In the genomic region with DNA sequence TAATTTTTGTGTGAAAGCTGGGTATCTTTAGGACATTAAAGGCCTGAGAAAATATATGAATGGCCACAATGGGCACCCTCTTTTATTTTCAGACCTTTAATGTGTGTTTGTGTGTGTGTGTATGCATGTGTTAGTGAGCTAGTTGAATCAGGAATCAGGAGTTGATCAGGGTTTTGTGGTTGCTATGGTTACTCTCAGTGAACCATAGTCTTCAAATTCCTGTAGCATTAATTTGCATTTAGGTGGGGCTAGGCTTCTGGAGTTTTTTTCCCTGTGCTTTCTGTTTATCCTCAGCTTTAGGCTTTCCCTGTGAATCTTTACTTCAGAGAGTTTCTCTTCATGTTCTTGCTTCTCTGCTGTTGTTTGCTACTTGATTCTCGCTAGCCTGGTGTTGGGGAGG, we compare ENCODE assay signal across 24 cellular contexts.
A peak's percentile ranks its signal among the peaks of the same experiment; 100 is the strongest.
DNase-seq lines count a peak whose midpoint lies in the region; FAIRE-seq and TF ChIP-seq lines count a peak whose summit lies in the region.
"Had no signal": no experiment of that assay in that cellular context is flagged by ENCODE, and none has a peak within 500 bp of the region (broad histone marks: within the 10 kb centered on the region; RNA-seq: fewer than 3 reads in every experiment).

No MANE protein-coding gene starts in this region.

- peak overlapping the region; percentile 66; the same call in 1 of the 2 replicates for H2BK5ac ChIP-seq in H1 (ENCODE audit: low read depth, low read length)

- H4K91ac ChIP-seq in H1 (replicated peaks; ENCODE audit: insufficient read length, low read length) = no peak overlapping the region

- no peak overlapping the region for H3K4me3 Mint-ChIP-seq in activated T-helper 1 cell treated with anti-CD3 and anti-CD28 coated beads, Interleukin-12 subunit alpha, Interleukin-12 subunit beta, Interleukin-2, Interleukin-4 antibody, amounts not matched to agents 30 ng/mL and 10 ng/mL and 1 ng/mL, durations not matched to agents 14 hours and 24 hours and 36 hours
- H3K4me3 Mint-ChIP-seq: CD14-positive monocyte, IgD-negative memory B cell, mesothelial cell of epicardium, natural killer cell, T-helper 17 cell had no signal

- no peak overlapping the region for H3K23ac ChIP-seq in H1 (ENCODE audit: insufficient read length)

- DNase-seq in DMS53 (lab: John Stamatoyannopoulos, UW) (peak; percentile 88), H1 (ENCODE audit: low read depth in 1 of 2, low spot score in 2 of 2) (no peak), left kidney (ENCODE audit: low read depth, low spot score) (peak; percentile 65), RCC 7860 (ENCODE audit: low spot score) (no peak), brain microvascular endothelial cell (no peak)
- DNase-seq in activated T-helper 1 cell treated with anti-CD3 and anti-CD28 coated beads, Interleukin-12 subunit alpha, Interleukin-12 subunit beta, Interleukin-2, Interleukin-4 antibody, amounts not matched to agents 30 ng/mL and 10 ng/mL and 1 ng/mL, durations not matched to agents 14 hours and 24 hours and 36 hours (ENCODE audit: low spot score) = no peak
- DNase-seq: activated CD4-positive, alpha-beta T cell treated with anti-CD3 and anti-CD28 coated beads, Interleukin-2, amount 50 U/mL, for 1 hour; activated gamma-delta T cell; amniotic stem cell; central memory CD4-positive, alpha-beta T cell; DMS153; erythroblast; left colon; MM.1S; natural killer cell; NCI-H1694; stimulated activated CD4-positive, alpha-beta T cell treated with anti-CD3 and anti-CD28 coated beads, Interleukin-2, amount 100 ng/mL, for 24 hours; stimulated activated naive CD4-positive, alpha-beta T cell; T-helper 17 cell had no signal

- CTCF ChIA-PET in H1 (lab: Charles Lee; ENCODE audit: partially characterized antibody) = no interaction called here

- peak overlapping the region in 1 of 2 experiments; percentile 28; a peak in 1 of 4 replicates for H3K4me2 ChIP-seq in H1 (ENCODE audit: insufficient read depth in 1 of 2, low read depth in 2 of 2, low read length in 2 of 2)

- no peak overlapping the region for H3K14ac ChIP-seq in H1 (ENCODE audit: insufficient read length)

- H3K79me2 ChIP-seq in H1 (ENCODE audit: control insufficient read depth in 1 of 2, insufficient read depth in 2 of 2, low read length in 2 of 2) = no peaks in the 10 kb centered on the region

- H3K9me3 ChIP-seq in HUES6 (ENCODE audit: control insufficient read depth, insufficient read depth, low read depth, low read length) = no peaks in the 10 kb centered on the region
- no peaks in the 10 kb centered on the region for H3K9me3 ChIP-seq in H1 (ENCODE audit: insufficient read depth in 2 of 2, low read depth in 1 of 2, low read length in 1 of 2)
- H3K9me3 ChIP-seq: gastroesophageal sphincter had no signal

- no peak overlapping the region for H3K18ac ChIP-seq in H1 (ENCODE audit: extremely low read depth, low read length)

- no peak for TF ChIP-seq EP300 in H1 (IDR thresholded peaks at IDR 0.05; ENCODE audit: borderline replicate concordance in 1 of 2, low read depth in 2 of 2, low read length in 2 of 2)

- H4K5ac ChIP-seq in H1 (ENCODE audit: insufficient read length, low read depth, low read length) = no peak overlapping the region

- no peak overlapping the region for H4K8ac ChIP-seq in H1 (ENCODE audit: extremely low read depth, insufficient read depth, low read length)

- no peak for TF ChIP-seq RAD21 in H1 (IDR thresholded peaks at IDR 0.05 in 1 of 2, conservative IDR thresholded peaks at IDR 0.05 in 1 of 2; ENCODE audit: low read depth in 2 of 2, low read length in 2 of 2)

- H3K27ac ChIP-seq in HUES6 (ENCODE audit: low read depth, low read length) (0 out of 2 replicates have a peak overlapping the region, but pooled peaks have one; percentile 30), H1 (ENCODE audit: low read depth, low read length) (no peak overlapping the region), brain microvascular endothelial cell (no peak overlapping the region)
- H3K27ac ChIP-seq: gastroesophageal sphincter had no signal

- POLR2A ChIA-PET in H1 (lab: Charles Lee; ENCODE audit: partially characterized antibody) = interaction anchor here (1.2 kb wide), 1 partner anchor 108 kb away, joined by 3 read pairs; no protein-coding TSS in a partner anchor

- H3K36me3 ChIP-seq in HUES6 (ENCODE audit: control insufficient read depth, insufficient read depth, low read length) = no peaks in the 10 kb centered on the region
- no peaks in the 10 kb centered on the region for H3K36me3 ChIP-seq in H1 (ENCODE audit: control insufficient read depth in 2 of 4, insufficient read depth in 4 of 4, low read length in 3 of 4)
- no peaks in the 10 kb centered on the region for H3K36me3 ChIP-seq in brain microvascular endothelial cell (replicated peaks)
- H3K36me3 ChIP-seq: gastroesophageal sphincter had no signal

- no peak overlapping the region for H3K27ac Mint-ChIP-seq in activated T-helper 1 cell treated with anti-CD3 and anti-CD28 coated beads, Interleukin-12 subunit alpha, Interleukin-12 subunit beta, Interleukin-2, Interleukin-4 antibody, amounts not matched to agents 30 ng/mL and 10 ng/mL and 1 ng/mL, durations not matched to agents 14 hours and 24 hours and 36 hours
- H3K27ac Mint-ChIP-seq: CD14-positive monocyte, mesothelial cell of epicardium, natural killer cell, T-helper 17 cell had no signal

- H3K4me3 ChIP-seq in HUES6 (ENCODE audit: low read depth, low read length) (no peak overlapping the region), H1 (ENCODE audit: extremely low read depth in 1 of 4, insufficient read depth in 2 of 4, low read depth in 3 of 4, low read length in 4 of 4) (no peak overlapping the region), brain microvascular endothelial cell (ENCODE audit: low read depth, low read length) (no peak overlapping the region)
- H3K4me3 ChIP-seq: gastroesophageal sphincter had no signal

- no peaks in the 10 kb centered on the region for H4K20me1 ChIP-seq in H1 (replicated peaks in 1 of 2; ENCODE audit: control insufficient read depth in 1 of 2, insufficient read depth in 2 of 2, low read length in 2 of 2)

- H2BK20ac ChIP-seq in H1 (ENCODE audit: low read length) = no peak overlapping the region

- H3K4me1 ChIP-seq in HUES6 (ENCODE audit: control insufficient read depth, insufficient read depth, low read length) (peaks cover 8% of the 10 kb centered on the region), H1 (replicated peaks in 1 of 4; ENCODE audit: control insufficient read depth in 3 of 4, insufficient read depth in 4 of 4, low read length in 3 of 4) (peaks cover 0 to 5% (median 1%) of the 10 kb centered on the region in 4 experiments; a peak in 2 of 7 replicates)
- H3K4me1 ChIP-seq: gastroesophageal sphincter had no signal

- in situ Hi-C loops in brain microvascular endothelial cell (cut with HindIII; ENCODE audit: low pct_ligation_motif_present, low sequenced_read_pairs) = no loop called here

- no peaks in the 10 kb centered on the region for H3K79me1 ChIP-seq in H1 (ENCODE audit: low read depth, low read length)

- H3K9me3 Mint-ChIP-seq in activated T-helper 1 cell treated with anti-CD3 and anti-CD28 coated beads, Interleukin-12 subunit alpha, Interleukin-12 subunit beta, Interleukin-2, Interleukin-4 antibody, amounts not matched to agents 30 ng/mL and 10 ng/mL and 1 ng/mL, durations not matched to agents 14 hours and 24 hours and 36 hours = no peaks in the 10 kb centered on the region
- H3K9me3 Mint-ChIP-seq: mesothelial cell of epicardium had no signal

- H2BK120ac ChIP-seq in H1 (replicated peaks; ENCODE audit: low read depth, low read length) = no peak overlapping the region

- WGBS in H1 (ENCODE audit: extremely low coverage in 1 of 2, insufficient coverage in 1 of 2, insufficient read length in 1 of 2, insufficient replicate concordance in 2 of 2, low coverage in 1 of 2, low lambda C conversion rate in 2 of 2, missing lambda C conversion rate in 1 of 2), 2 experiments = 79% methylated on average over 1 of the region's 1 CpG; no CpG with 5 or more reads in 1 of the 2 experiments

- 0 out of 2 replicates have a peak overlapping the region, but pooled peaks have one; percentile 24 for H2AK5ac ChIP-seq in H1 (ENCODE audit: low read depth, low read length)

- intact Hi-C loops in activated T-helper 1 cell treated with anti-CD3 and anti-CD28 coated beads, Interleukin-12 subunit alpha, Interleukin-12 subunit beta, Interleukin-2, Interleukin-4 antibody, amounts not matched to agents 30 ng/mL and 10 ng/mL and 1 ng/mL, durations not matched to agents 14 hours and 24 hours and 36 hours (cut with micrococcal nuclease) = no loop called here

- peaks cover 2% of the 10 kb centered on the region for H3K27me3 Mint-ChIP-seq in activated T-helper 1 cell treated with anti-CD3 and anti-CD28 coated beads, Interleukin-12 subunit alpha, Interleukin-12 subunit beta, Interleukin-2, Interleukin-4 antibody, amounts not matched to agents 30 ng/mL and 10 ng/mL and 1 ng/mL, durations not matched to agents 14 hours and 24 hours and 36 hours (ENCODE audit: insufficient read depth)

- H3K36me3 Mint-ChIP-seq in activated T-helper 1 cell treated with anti-CD3 and anti-CD28 coated beads, Interleukin-12 subunit alpha, Interleukin-12 subunit beta, Interleukin-2, Interleukin-4 antibody, amounts not matched to agents 30 ng/mL and 10 ng/mL and 1 ng/mL, durations not matched to agents 14 hours and 24 hours and 36 hours (ENCODE audit: low read depth) = no peaks in the 10 kb centered on the region
- H3K36me3 Mint-ChIP-seq: CD14-positive monocyte, IgD-negative memory B cell, mesothelial cell of epicardium, natural killer cell had no signal

- TF ChIP-seq POLR2A in H1 (IDR thresholded peaks at IDR 0.05; ENCODE audit: control extremely low read depth in 1 of 2, low read depth in 2 of 2, low read length in 2 of 2) = no peak

- peak overlapping the region; percentile 84 for H2AFZ ChIP-seq in H1 (ENCODE audit: low read length)

- H3K23me2 ChIP-seq in H1 (ENCODE audit: low read depth, low read length) = no peaks in the 10 kb centered on the region

- H3K27me3 ChIP-seq in HUES6 (ENCODE audit: control insufficient read depth, insufficient read depth, low read length) (no peaks in the 10 kb centered on the region), H1 (replicated peaks in 1 of 4; ENCODE audit: control insufficient read depth in 3 of 4, extremely low read depth in 1 of 4, insufficient read depth in 3 of 4, low read length in 3 of 4) (no peaks in the 10 kb centered on the region), brain microvascular endothelial cell (replicated peaks) (no peaks in the 10 kb centered on the region)
- H3K27me3 ChIP-seq: gastroesophageal sphincter had no signal

- H3K4me1 Mint-ChIP-seq in activated T-helper 1 cell treated with anti-CD3 and anti-CD28 coated beads, Interleukin-12 subunit alpha, Interleukin-12 subunit beta, Interleukin-2, Interleukin-4 antibody, amounts not matched to agents 30 ng/mL and 10 ng/mL and 1 ng/mL, durations not matched to agents 14 hours and 24 hours and 36 hours (ENCODE audit: low read depth) = no peaks in the 10 kb centered on the region
- H3K4me1 Mint-ChIP-seq: CD14-positive monocyte, mesothelial cell of epicardium, natural killer cell, T-helper 17 cell had no signal

- no peak overlapping the region for H3K4ac ChIP-seq in H1 (replicated peaks; ENCODE audit: insufficient read length, low read depth, low read length)

- H2BK15ac ChIP-seq in H1 (ENCODE audit: low read length) = no peak overlapping the region

- FAIRE-seq in H1 (lab: Jason Lieb, UNC) (peak; percentile 72), RCC 7860 (lab: Jason Lieb, UNC) (no peak)

- H2BK12ac ChIP-seq in H1 (ENCODE audit: low read depth, low read length) = peak overlapping the region; percentile 94; the same call in 1 of the 2 replicates

- H3K56ac ChIP-seq in H1 (replicated peaks; ENCODE audit: insufficient read length, low read depth, low read length) = no peak overlapping the region

- no peak overlapping the region for H3K9ac ChIP-seq in HUES6 (ENCODE audit: low read length)
- no peak overlapping the region for H3K9ac ChIP-seq in H1 (replicated peaks in 1 of 4; ENCODE audit: extremely low read depth in 1 of 4, low read depth in 3 of 4, low read length in 3 of 4)

- TF ChIP-seq CTCF in H1 (IDR thresholded peaks at IDR 0.05; ENCODE audit: control extremely low read depth in 1 of 3, insufficient read depth in 1 of 3, low read depth in 1 of 3, low read length in 3 of 3) (no peak), brain microvascular endothelial cell (IDR thresholded peaks at IDR 0.05; ENCODE audit: low read depth, low read length, missing control alignments) (no peak)

Comparison
In these comparisons a context has a peak if more than half of its experiments do, and no peak if none do; other contexts are left out.
1. DNase-seq: peak in DMS53 (single experiment) and left kidney (single experiment); none in H1 (0 of 2), activated T-helper 1 cell treated with anti-CD3 and anti-CD28 coated beads, Interleukin-12 subunit alpha, Interleukin-12 subunit beta, Interleukin-2, Interleukin-4 antibody, amounts not matched to agents 30 ng/mL and 10 ng/mL and 1 ng/mL, durations not matched to agents 14 hours and 24 hours and 36 hours (single experiment), RCC 7860 (single experiment) and brain microvascular endothelial cell (single experiment).